8 cellular contexts compared by ENCODE assay signal in the genomic region with DNA sequence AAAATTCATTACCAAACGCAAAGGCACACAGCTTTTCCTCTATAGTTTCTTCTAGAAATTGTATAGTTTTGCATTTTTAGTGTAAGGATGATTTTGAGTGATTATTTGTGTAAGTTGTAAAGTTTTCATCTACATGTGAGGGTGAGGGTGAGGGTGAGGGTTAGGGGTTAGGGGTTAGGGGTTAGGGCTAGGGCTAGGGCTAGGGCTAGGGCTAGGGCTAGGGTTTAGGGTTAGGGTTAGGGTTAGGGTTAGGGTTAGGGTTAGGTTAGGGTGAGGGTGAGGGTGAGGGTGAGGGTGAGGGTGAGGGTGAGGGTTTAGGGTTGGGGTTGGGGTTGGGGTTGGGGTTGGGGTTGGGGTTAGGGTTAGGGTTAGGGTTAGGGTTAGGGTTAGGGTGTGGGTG.
DNase-seq lines count a peak whose midpoint lies in the region; ATAC-seq, FAIRE-seq and TF ChIP-seq lines count a peak whose summit lies in the region.
"Not testable (repeated sequence)": the region's sequence is repeated elsewhere in the genome, so short reads cannot be mapped to it uniquely, and the experiment has no call there.

No MANE protein-coding gene starts in this region.

- not testable (repeated sequence) for TF ChIP-seq POLR2A in endothelial cell of umbilical vein (IDR thresholded peaks at IDR 0.05; ENCODE audit: low read depth, low read length); stomach (IDR thresholded peaks at IDR 0.05)

- not testable (repeated sequence) for H2AFZ ChIP-seq in endothelial cell of umbilical vein (ENCODE audit: low read depth, low read length); neural progenitor cell (replicated peaks)

- 40% methylated on average over 1 of the region's 1 CpG; no CpG with 5 or more reads in 4 of the 5 donors for WGBS in stomach, 5 donors

- not testable (repeated sequence) for H3K4me1 Mint-ChIP-seq in activated T-cell treated with anti-CD3 and anti-CD28 coated beads, Interleukin-2, amount 50 U/mL, for 72 hours (ENCODE audit: low read depth); immature natural killer cell; neural progenitor cell

- not testable (repeated sequence) for H3K27me3 ChIP-seq in A673 (replicated peaks; ENCODE audit: insufficient read depth, low read depth, low read length, poor library complexity); SJCRH30; endothelial cell of umbilical vein (ENCODE audit: control insufficient read depth in 2 of 2, insufficient read depth in 2 of 2, low read length in 2 of 2); neural progenitor cell; stomach

- TF ChIP-seq CTCF in A673 (conservative IDR thresholded peaks at IDR 0.05; ENCODE audit: low read depth, low read length); endothelial cell of umbilical vein (IDR thresholded peaks at IDR 0.05; ENCODE audit: extremely low read depth in 1 of 2, insufficient read depth in 1 of 2, low read depth in 1 of 2, low read length in 2 of 2); neural progenitor cell (IDR thresholded peaks at IDR 0.05); stomach (IDR thresholded peaks at IDR 0.05): not testable (repeated sequence)

- H3K9me1 ChIP-seq in endothelial cell of umbilical vein (replicated peaks; ENCODE audit: control insufficient read depth, extremely low read depth, insufficient read depth, low read length), result not testable (repeated sequence)

- not testable (repeated sequence) for H3K79me2 ChIP-seq in endothelial cell of umbilical vein (ENCODE audit: control insufficient read depth, insufficient read depth, low read length); neural progenitor cell (ENCODE audit: low read depth)

- dilution Hi-C loops in endothelial cell of umbilical vein (cut with MboI; ENCODE audit: extremely low pct_ligation_motif_present, low sequenced_read_pairs), result not testable (repeated sequence)

- not testable (repeated sequence) for H3K27me3 Mint-ChIP-seq in activated T-cell treated with anti-CD3 and anti-CD28 coated beads, Interleukin-2, amount 50 U/mL, for 72 hours (ENCODE audit: low read depth); immature natural killer cell (ENCODE audit: low read depth in 3 of 3); neural progenitor cell (ENCODE audit: insufficient read depth, low read depth)

- H4K20me1 ChIP-seq in endothelial cell of umbilical vein (replicated peaks; ENCODE audit: control insufficient read depth, extremely low read depth, insufficient read depth, low read length); neural progenitor cell (ENCODE audit: low read depth): not testable (repeated sequence)

- not testable (repeated sequence) for H3K27ac ChIP-seq in A673 (ENCODE audit: low read depth, low read length, poor library complexity, severe bottlenecking); SJCRH30; endothelial cell of umbilical vein (ENCODE audit: insufficient read depth, low read depth, low read length); neural progenitor cell; stomach

- H3K9me3 ChIP-seq in A673 (ENCODE audit: low read depth, low read length, poor library complexity, severe bottlenecking); SJCRH30 (replicated peaks); endothelial cell of umbilical vein (replicated peaks; ENCODE audit: control insufficient read depth, insufficient read depth, low read length); neural progenitor cell (ENCODE audit: low read depth); stomach: not testable (repeated sequence)

- CTCF ChIA-PET in A673 (lab: Charles Lee); endothelial cell of umbilical vein (lab: Charles Lee): not testable (repeated sequence)

- not testable (repeated sequence) for H3K36me3 ChIP-seq in A673 (ENCODE audit: insufficient read depth, low read length, poor library complexity, severe bottlenecking); SJCRH30; endothelial cell of umbilical vein (ENCODE audit: control insufficient read depth in 2 of 2, extremely low read depth in 1 of 2, insufficient read depth in 2 of 2, low read length in 2 of 2); neural progenitor cell; stomach

- not testable (repeated sequence) for FAIRE-seq in endothelial cell of umbilical vein (lab: Jason Lieb, UNC)

- not testable (repeated sequence) for H3K27ac Mint-ChIP-seq in activated T-cell treated with anti-CD3 and anti-CD28 coated beads, Interleukin-2, amount 50 U/mL, for 72 hours; immature natural killer cell; neural progenitor cell

- H3K4me1 ChIP-seq in A673 (ENCODE audit: insufficient read depth, low read length, poor library complexity, severe bottlenecking); SJCRH30; endothelial cell of umbilical vein (ENCODE audit: control insufficient read depth, extremely low read depth, insufficient read depth, low read length); neural progenitor cell; stomach: not testable (repeated sequence)

- not testable (repeated sequence) for H3K4me3 ChIP-seq in A673 (ENCODE audit: low read depth, low read length, poor library complexity, severe bottlenecking); SJCRH30; endothelial cell of umbilical vein (replicated peaks in 1 of 3; ENCODE audit: insufficient read depth in 1 of 3, low read depth in 1 of 3, low read length in 3 of 3); neural progenitor cell; stomach

- H3K9me3 Mint-ChIP-seq in activated T-cell treated with anti-CD3 and anti-CD28 coated beads, Interleukin-2, amount 50 U/mL, for 72 hours; immature natural killer cell; neural progenitor cell: not testable (repeated sequence)

- H3K36me3 Mint-ChIP-seq in activated T-cell treated with anti-CD3 and anti-CD28 coated beads, Interleukin-2, amount 50 U/mL, for 72 hours (ENCODE audit: insufficient read depth in 2 of 2); immature natural killer cell; neural progenitor cell: not testable (repeated sequence)

- POLR2A ChIA-PET in A673 (lab: Charles Lee; ENCODE audit: low non-redundant PET); endothelial cell of umbilical vein (lab: Charles Lee): not testable (repeated sequence)

- H3K4me2 ChIP-seq in endothelial cell of umbilical vein (ENCODE audit: insufficient read depth, low read length); neural progenitor cell: not testable (repeated sequence)

- peak; percentile 64 to 77 for ATAC-seq in activated T-cell treated with anti-CD3 and anti-CD28 coated beads, Interleukin-2, amount 50 U/mL, for 72 hours (replicated peaks in 1 of 2)

- not testable (repeated sequence) for H3F3A ChIP-seq in neural progenitor cell (ENCODE audit: low read depth)

- not testable (repeated sequence) for H3K9ac ChIP-seq in endothelial cell of umbilical vein (replicated peaks; ENCODE audit: extremely low read depth, insufficient read depth, low read length); neural progenitor cell

- not testable (repeated sequence) for TF ChIP-seq EP300 in stomach (IDR thresholded peaks at IDR 0.05)

- H3K4me3 Mint-ChIP-seq in activated T-cell treated with anti-CD3 and anti-CD28 coated beads, Interleukin-2, amount 50 U/mL, for 72 hours; immature natural killer cell; neural progenitor cell: not testable (repeated sequence)

- DNase-seq in A673 (ENCODE audit: low spot score) (peak; percentile 54), HK-2 (ENCODE audit: unreplicated experiment) (peak; percentile 38), SJCRH30 (peak; percentile 23 to 62), endothelial cell of umbilical vein (ENCODE audit: low read depth, low spot score) (peak; percentile 3), immature natural killer cell (peak; percentile 0 to 48 (median 11)), neural progenitor cell (ENCODE audit: low spot score) (peak; percentile 74), stomach (peak; percentile 43)
- DNase-seq in activated T-cell treated with anti-CD3 and anti-CD28 coated beads, Interleukin-2, amount 50 U/mL, for 72 hours, result peak; percentile 44 to 75

- intact Hi-C loops in A673 (cut with micrococcal nuclease; ENCODE audit: unreplicated experiment); endothelial cell of umbilical vein (cut with micrococcal nuclease); stomach (cut with DNase I; ENCODE audit: low total_unique reads): not testable (repeated sequence)

- not testable (repeated sequence) for BruUV-seq in A673 (replicated peaks; lab: Mats Ljungman, UMichigan); endothelial cell of umbilical vein (replicated peaks; lab: Mats Ljungman, UMichigan)

Comparison
In these comparisons a context has a peak if more than half of its experiments do, and no peak if none do; other contexts are left out.
1. DNase-seq: peak in every context shown above with its lines; median percentile 74 in neural progenitor cell; 60 in activated T-cell treated with anti-CD3 and anti-CD28 coated beads, Interleukin-2, amount 50 U/mL, for 72 hours; 54 in A673; 43 in stomach; 42 in SJCRH30; 38 in HK-2; 11 in immature natural killer cell; 3 in endothelial cell of umbilical vein.